ENCODE assay signal across 25 cellular contexts in genomic region chrX:129549124-129549523, GRCh38. TPM values are rescaled to one million over a fixed set of nuclear protein-coding genes. Genes with fewer than 3 reads are reported as not detected.
"Had no signal": no experiment of that assay in that cellular context is flagged by ENCODE, and none has a peak within 500 bp of the region (broad histone marks: within the 10 kb centered on the region; RNA-seq: fewer than 3 reads in every experiment).

No MANE protein-coding gene starts in this region.

- H3K27me3 ChIP-seq: gastroesophageal sphincter, ovary, vagina had no signal

- H3K27me3 Mint-ChIP-seq: activated CD4-positive, alpha-beta T cell treated with anti-CD3 and anti-CD28 coated beads, Interleukin-2, amount 10 ng/mL, durations not matched to agents 24 days and 14 days; activated CD8-positive, alpha-beta T cell treated with anti-CD3 and anti-CD28 coated beads for 36 hours; naive thymus-derived CD4-positive, alpha-beta T cell; stimulated activated naive CD8-positive, alpha-beta T cell treated with anti-CD3 and anti-CD28 coated beads, Interleukin-15, Interleukin-2, amounts not matched to agents 100 ng/mL and 50 ng/mL, for 24 hours had no signal

- H3K27ac ChIP-seq: breast epithelium, coronary artery, heart right ventricle, ovary, psoas muscle, skin epidermis, vagina had no signal

- ATAC-seq: activated CD8-positive, alpha-beta T cell treated with anti-CD3 and anti-CD28 coated beads for 36 hours; gastroesophageal sphincter; left ventricle myocardium superior; naive thymus-derived CD4-positive, alpha-beta T cell; psoas muscle; right cardiac atrium had no signal

- H3K27ac Mint-ChIP-seq: activated CD4-positive, alpha-beta T cell treated with anti-CD3 and anti-CD28 coated beads, Interleukin-2, amount 10 ng/mL, durations not matched to agents 24 days and 14 days; activated CD8-positive, alpha-beta T cell treated with anti-CD3 and anti-CD28 coated beads for 36 hours; activated naive CD4-positive, alpha-beta T cell treated with anti-CD3 and anti-CD28 coated beads for 36 hours; activated T-helper 2 cell treated with anti-CD3 and anti-CD28 coated beads, Interferon-gamma antibody, Interleukin-2, Interleukin-4, amounts not matched to agents 10 μg/mL and 5 μg/mL and 100 μg/mL, durations not matched to agents 14 hours and 24 hours and 36 hours; naive thymus-derived CD4-positive, alpha-beta T cell; stimulated activated naive CD8-positive, alpha-beta T cell treated with anti-CD3 and anti-CD28 coated beads, Interleukin-15, Interleukin-2, amounts not matched to agents 100 ng/mL and 50 ng/mL, for 24 hours had no signal

- H3K4me3 ChIP-seq: breast epithelium, coronary artery, gastroesophageal sphincter, heart right ventricle, ovary, psoas muscle, skin epidermis, vagina had no signal

- H3K9me3 Mint-ChIP-seq: activated CD4-positive, alpha-beta T cell treated with anti-CD3 and anti-CD28 coated beads, Interleukin-2, amount 10 ng/mL, durations not matched to agents 24 days and 14 days; activated CD8-positive, alpha-beta T cell treated with anti-CD3 and anti-CD28 coated beads for 36 hours; activated naive CD4-positive, alpha-beta T cell treated with anti-CD3 and anti-CD28 coated beads for 36 hours; activated T-helper 2 cell treated with anti-CD3 and anti-CD28 coated beads, Interferon-gamma antibody, Interleukin-2, Interleukin-4, amounts not matched to agents 10 μg/mL and 5 μg/mL and 100 μg/mL, durations not matched to agents 14 hours and 24 hours and 36 hours; naive thymus-derived CD4-positive, alpha-beta T cell; stimulated activated naive CD8-positive, alpha-beta T cell treated with anti-CD3 and anti-CD28 coated beads, Interleukin-15, Interleukin-2, amounts not matched to agents 100 ng/mL and 50 ng/mL, for 24 hours had no signal

- H3K4me3 Mint-ChIP-seq: activated CD4-positive, alpha-beta T cell treated with anti-CD3 and anti-CD28 coated beads, Interleukin-2, amount 10 ng/mL, durations not matched to agents 24 days and 14 days; activated CD8-positive, alpha-beta T cell treated with anti-CD3 and anti-CD28 coated beads for 36 hours; activated naive CD4-positive, alpha-beta T cell treated with anti-CD3 and anti-CD28 coated beads for 36 hours; naive thymus-derived CD4-positive, alpha-beta T cell; stimulated activated naive CD8-positive, alpha-beta T cell treated with anti-CD3 and anti-CD28 coated beads, Interleukin-15, Interleukin-2, amounts not matched to agents 100 ng/mL and 50 ng/mL, for 24 hours had no signal

- H3K9me3 ChIP-seq: breast epithelium, gastroesophageal sphincter, heart right ventricle, ovary, psoas muscle, vagina had no signal

- H3K4me1 ChIP-seq: breast epithelium, psoas muscle, vagina had no signal

- H3K36me3 ChIP-seq: breast epithelium, gastroesophageal sphincter, ovary, vagina had no signal

- DNase-seq: activated CD4-positive, alpha-beta T cell treated with anti-CD3 and anti-CD28 coated beads, Interleukin-2, amount 10 ng/mL, durations not matched to agents 24 days and 14 days; activated CD8-positive, alpha-beta T cell treated with anti-CD3 and anti-CD28 coated beads for 36 hours; activated naive CD4-positive, alpha-beta T cell treated with anti-CD3 and anti-CD28 coated beads for 36 hours; activated T-cell treated with anti-CD3 and anti-CD28 coated beads, Interleukin-2, amount 50 U/mL, for 1 hour; anterior cingulate cortex; erythroblast; heart right ventricle; kidney glomerular epithelial cell; left ventricle myocardium superior; mesenchymal stem cell; naive thymus-derived CD4-positive, alpha-beta T cell; ovary; psoas muscle; right cardiac atrium; stimulated activated CD4-positive, alpha-beta T cell treated with anti-CD3 and anti-CD28 coated beads, Interleukin-15, amount 100 ng/mL, for 24 hours; stimulated activated CD4-positive, alpha-beta T cell treated with anti-CD3 and anti-CD28 coated beads, Interleukin-2, amount 100 ng/mL, for 48 hours; T1000; trophoblast cell had no signal

RNA-seq across cellular contexts. Expression of gene SMARCA1, which starts 25.8 kb away (rescaled TPM):
- total RNA-seq: activated CD4-positive, alpha-beta T cell treated with anti-CD3 and anti-CD28 coated beads, Interleukin-2, amount 10 ng/mL, durations not matched to agents 24 days and 14 days had no signal
